Comparison of ENCODE assay signal across 31 cellular contexts in the genomic region with DNA sequence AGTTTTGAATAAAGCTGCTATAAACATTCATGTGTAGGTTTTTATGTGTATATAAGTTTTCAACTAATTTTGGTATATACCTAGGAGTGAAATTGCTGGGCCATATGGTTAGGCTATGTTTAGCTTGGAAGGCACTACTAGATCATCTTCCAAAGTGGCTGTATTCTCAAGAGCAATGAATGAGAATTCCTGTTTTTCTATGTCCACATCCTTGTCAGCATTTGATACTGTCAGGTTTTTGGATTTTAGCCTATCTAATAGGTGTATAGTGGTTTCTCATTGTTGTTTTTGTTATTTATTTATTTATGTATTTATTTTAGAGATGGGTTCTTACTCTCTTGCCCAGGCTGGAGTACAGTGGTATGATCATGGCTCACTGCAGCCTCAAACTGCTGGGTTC. TPM values are rescaled to one million over a fixed set of nuclear protein-coding genes. Genes with fewer than 3 reads are reported as not detected.
DNase-seq lines count a peak whose midpoint lies in the region; ATAC-seq, FAIRE-seq and TF ChIP-seq lines count a peak whose summit lies in the region.
"Had no signal": no experiment of that assay in that cellular context is flagged by ENCODE, and none has a peak within 500 bp of the region (broad histone marks: within the 10 kb centered on the region; RNA-seq: fewer than 3 reads in every experiment).

No MANE protein-coding gene starts in this region.

- DNase-seq in HepG2 (ENCODE audit: low spot score) (no peak), right lobe of liver (no peak), K562 (ENCODE audit: extremely low read depth in 1 of 4, low spot score in 3 of 4) (no peak), spleen (no peak)
- DNase-seq: 8988T; ACHN; AML-193; BE2C; C1 segment of cervical spinal cord; Caco-2; Calu3; CD4-positive, alpha-beta memory T cell; CD4-positive, alpha-beta T cell; CD4-positive, CD25-positive, alpha-beta regulatory T cell; CD8-positive, alpha-beta memory T cell; CD8-positive, alpha-beta T cell; COR-L47; DMS 273 treated with DMSO at 0.1 percent for 48 hours; DMS153; DMS53; DMS79; DMS79 treated with DMSO at 0.1 percent for 48 hours; DND-41; EL had no signal

- H3K9ac ChIP-seq in HepG2 (ENCODE audit: insufficient read depth, low read depth, low read length) (no peak overlapping the region), K562 (ENCODE audit: insufficient read depth in 1 of 2, low read depth in 2 of 2, low read length in 2 of 2) (no peak overlapping the region)
- H3K9ac ChIP-seq: BLaER1; BLaER1 treated with 17β-estradiol and CSF1 and Interleukin-3, amounts not matched to agents 10 nM and 100 nM had no signal

- TF ChIP-seq POLR2A in HepG2 (IDR thresholded peaks at IDR 0.05; ENCODE audit: insufficient read depth in 1 of 2, low read depth in 2 of 2, low read length in 2 of 2) (no peak), right lobe of liver (IDR thresholded peaks at IDR 0.05) (no peak), K562 (conservative IDR thresholded peaks at IDR 0.05) (no peak), spleen (IDR thresholded peaks at IDR 0.05) (no peak)

- H3K4me2 ChIP-seq in HepG2 (ENCODE audit: low read depth, low read length) = no peak overlapping the region
- H3K4me2 ChIP-seq in K562 (ENCODE audit: insufficient read depth, low read length) = no peak overlapping the region
- H3K4me2 ChIP-seq: A549; BLaER1; BLaER1 treated with 17β-estradiol and CSF1 and Interleukin-3, amounts not matched to agents 10 nM and 100 nM had no signal

- no peak overlapping the region for H2AFZ ChIP-seq in HepG2 (ENCODE audit: low read length)
- H2AFZ ChIP-seq in K562 (ENCODE audit: low read depth, low read length) = no peak overlapping the region

- intact Hi-C loops in HepG2 (cut with micrococcal nuclease; ENCODE audit: unreplicated experiment) = no loop called here
- intact Hi-C loops in right lobe of liver (cut with DNase I) = no loop called here
- intact Hi-C loops in K562 (cut with micrococcal nuclease) = no loop called here
- intact Hi-C loops in spleen (cut with DNase I; ENCODE audit: low total_unique reads) = no loop called here

- in situ Hi-C loops in HepG2 (cut with HindIII; ENCODE audit: extremely low pct_ligation_motif_present, low pct_unique_long_range_greater_than_20kb) = no loop called here
- in situ Hi-C loops in K562 (cut with MboI) = no loop called here

- no peak for TF ChIP-seq EP300 in HepG2 (IDR thresholded peaks at IDR 0.05; ENCODE audit: low read depth in 2 of 2, low read length in 2 of 2)
- TF ChIP-seq EP300 in HepG2 (CRISPR knock-in tag; IDR thresholded peaks at IDR 0.05; ENCODE audit: borderline replicate concordance) = no peak
- TF ChIP-seq EP300 in K562 (IDR thresholded peaks at IDR 0.05; ENCODE audit: low read length) = no peak

- CTCF ChIA-PET in HepG2 (lab: Yijun Ruan, JAX; ENCODE audit: low intra/inter-chr PET ratio, low total read pairs) (no interaction called here), K562 (lab: Yijun Ruan, JAX; ENCODE audit: low intra/inter-chr PET ratio) (interaction anchor here (1.1 kb wide), 1 partner anchor 350 kb away, joined by 4 read pairs; no protein-coding TSS in a partner anchor)

- TF ChIP-seq CTCF in HepG2 (CRISPR knock-in tag; IDR thresholded peaks at IDR 0.05) (no peak), right lobe of liver (IDR thresholded peaks at IDR 0.05) (no peak), K562 (IDR thresholded peaks at IDR 0.05 in 2 of 3, conservative IDR thresholded peaks at IDR 0.05 in 1 of 3; ENCODE audit: insufficient read depth in 2 of 3, low read depth in 1 of 3, low read length in 3 of 3) (no peak), spleen (IDR thresholded peaks at IDR 0.05 in 8 of 11, conservative IDR thresholded peaks at IDR 0.05 in 3 of 11) (no peak)

- no peak overlapping the region for H3K27ac ChIP-seq in HepG2 (ENCODE audit: extremely low read length, insufficient read depth, low read length)
- no peak overlapping the region for H3K27ac ChIP-seq in right lobe of liver
- no peak overlapping the region for H3K27ac ChIP-seq in K562 (ENCODE audit: extremely low read depth, low read depth, low read length)
- H3K27ac ChIP-seq in spleen = no peak overlapping the region
- H3K27ac ChIP-seq: 22Rv1; A549; BLaER1; BLaER1 treated with 17β-estradiol and CSF1 and Interleukin-3, amounts not matched to agents 10 nM and 100 nM; C4-2B had no signal

- no peaks in the 10 kb centered on the region for H3K9me1 ChIP-seq in K562 (ENCODE audit: control insufficient read depth, insufficient read depth, low read length)

- H3K4me1 ChIP-seq in HepG2 (ENCODE audit: insufficient read depth, low read length) (no peaks in the 10 kb centered on the region), right lobe of liver (no peaks in the 10 kb centered on the region), K562 (replicated peaks in 1 of 2; ENCODE audit: control insufficient read depth in 2 of 2, insufficient read depth in 2 of 2, low read length in 2 of 2) (no peaks in the 10 kb centered on the region), spleen (no peaks in the 10 kb centered on the region)
- H3K4me1 ChIP-seq: A549; BE2C; BLaER1; BLaER1 treated with 17β-estradiol and CSF1 and Interleukin-3, amounts not matched to agents 10 nM and 100 nM; Caco-2 had no signal

- H3K4me3 ChIP-seq in HepG2 (replicated peaks in 1 of 3; ENCODE audit: insufficient read depth in 1 of 3, low read depth in 2 of 3, low read length in 3 of 3) (no peak overlapping the region), right lobe of liver (no peak overlapping the region), K562 (no peak overlapping the region), spleen (no peak overlapping the region)
- H3K4me3 ChIP-seq: A549; BLaER1; BLaER1 treated with 17β-estradiol and CSF1 and Interleukin-3, amounts not matched to agents 10 nM and 100 nM had no signal

- H3K36me3 ChIP-seq in HepG2 (replicated peaks in 1 of 2; ENCODE audit: control insufficient read depth in 1 of 2, insufficient read depth in 2 of 2, low read length in 2 of 2) (no peaks in the 10 kb centered on the region), right lobe of liver (no peaks in the 10 kb centered on the region), K562 (ENCODE audit: control insufficient read depth, insufficient read depth, low read length) (no peaks in the 10 kb centered on the region), spleen (no peaks in the 10 kb centered on the region)
- H3K36me3 ChIP-seq: BE2C, BLaER1 had no signal

- H3K79me2 ChIP-seq in HepG2 (ENCODE audit: insufficient read depth, low read length) (no peaks in the 10 kb centered on the region), K562 (ENCODE audit: control insufficient read depth, insufficient read depth, low read length) (no peaks in the 10 kb centered on the region)

- POLR2A ChIA-PET in HepG2 (lab: Yijun Ruan, JAX) (no interaction called here), K562 (lab: Yijun Ruan, JAX) (interaction anchor here (0.6 to 1.7 kb wide), 2 partner anchors 13 to 16 kb away, joined by 3 to 6 read pairs; no protein-coding TSS in a partner anchor)

- ATAC-seq in HepG2 (no peak), right lobe of liver (no peak), K562 (no peak)
- ATAC-seq: A549; CD8-positive, alpha-beta T cell had no signal

- TF ChIP-seq RAD21 in HepG2 (CRISPR knock-in tag; IDR thresholded peaks at IDR 0.05) (no peak), K562 (CRISPR knock-in tag; conservative IDR thresholded peaks at IDR 0.05 in 1 of 2, IDR thresholded peaks at IDR 0.05 in 1 of 2) (no peak)

- no peaks in the 10 kb centered on the region for H3K27me3 ChIP-seq in HepG2 (ENCODE audit: control insufficient read depth in 1 of 2, insufficient read depth in 2 of 2, low read length in 2 of 2)
- no peaks in the 10 kb centered on the region for H3K27me3 ChIP-seq in right lobe of liver
- H3K27me3 ChIP-seq in K562 (ENCODE audit: control insufficient read depth in 2 of 2, insufficient read depth in 2 of 2, low read length in 2 of 2) = peaks cover 0 to 5% of the 10 kb centered on the region in 2 experiments; a peak in 2 of 5 replicates
- no peaks in the 10 kb centered on the region for H3K27me3 ChIP-seq in spleen (replicated peaks in 1 of 7)
- H3K27me3 ChIP-seq: BE2C; BLaER1; BLaER1 treated with 17β-estradiol and CSF1 and Interleukin-3, amounts not matched to agents 10 nM and 100 nM had no signal

- no peaks in the 10 kb centered on the region for H4K20me1 ChIP-seq in HepG2 (ENCODE audit: insufficient read depth, low read length)
- no peaks in the 10 kb centered on the region for H4K20me1 ChIP-seq in K562 (replicated peaks; ENCODE audit: control insufficient read depth, insufficient read depth, low read length)
- H4K20me1 ChIP-seq: BLaER1; BLaER1 treated with 17β-estradiol and CSF1 and Interleukin-3, amounts not matched to agents 10 nM and 100 nM had no signal

- H3K9me3 ChIP-seq in HepG2 (ENCODE audit: low read length) = peaks cover 24% of the 10 kb centered on the region
- no peaks in the 10 kb centered on the region for H3K9me3 ChIP-seq in right lobe of liver
- H3K9me3 ChIP-seq in K562 (replicated peaks; ENCODE audit: control insufficient read depth, insufficient read depth, low read depth, low read length) = peaks cover 26% of the 10 kb centered on the region
- peaks cover 4 to 72% (median 63%) of the 10 kb centered on the region in 8 donors for H3K9me3 ChIP-seq in spleen

- BruUV-seq in HepG2 (replicated peaks; lab: Mats Ljungman, UMichigan) (no TSS peak), K562 (replicated peaks; lab: Mats Ljungman, UMichigan) (no TSS peak)

- no peak for FAIRE-seq in HepG2 (lab: Jason Lieb, UNC)
- no peak for FAIRE-seq in K562 (lab: Jason Lieb, UNC)
- FAIRE-seq: A204.1, A549, D721Med had no signal

RNA-seq across cellular contexts. Expression of a gene that starts 26.3 kb away (rescaled TPM):
- total RNA-seq in HepG2 (2016; rRNA removed; fragmentation: Illumina TruSeq; extraction: Trizol) = 7.1 and 8.1 TPM in 2 replicates
- total RNA-seq in HepG2 (2016; cell fraction: cytosol; rRNA removed; fragmentation: Illumina TruSeq; extraction: Trizol; ENCODE audit: low read depth) = 3.7 and 4.0 TPM in 2 replicates
- total RNA-seq in HepG2 (2016; cell fraction: insoluble cytoplasmic fraction; rRNA removed; fragmentation: Illumina TruSeq; extraction: Trizol) = 6.0 and 8.1 TPM in 2 replicates
- 3.6 and 3.8 TPM in 2 replicates for total RNA-seq in HepG2 (2016; cell fraction: membrane; rRNA removed; fragmentation: Illumina TruSeq; extraction: Trizol)
- 11.6 and 12.0 TPM in 2 replicates for total RNA-seq in HepG2 (2016; cell fraction: nucleus; rRNA removed; fragmentation: Illumina TruSeq; extraction: Trizol)
- 10.9 and 13.5 TPM in 2 replicates for polyA plus RNA-seq in HepG2 (2011; rRNA removed)
- 7.2 and 8.1 TPM in 2 replicates for polyA plus RNA-seq in HepG2 (2011; cell fraction: cytosol; rRNA removed)
- 25.5 and 30.8 TPM in 2 replicates for polyA plus RNA-seq in HepG2 (2011; cell fraction: nucleus; rRNA removed)
- polyA plus RNA-seq in HepG2 (2012) = 3.0 and 5.3 TPM in 2 replicates
- polyA plus RNA-seq in HepG2 (2016; cell fraction: cytosol; fragmentation: Illumina TruSeq; extraction: Trizol; ENCODE audit: low read depth) = 0.87 and 1.2 TPM in 2 replicates
- polyA plus RNA-seq in HepG2 (2016; cell fraction: insoluble cytoplasmic fraction; fragmentation: Illumina TruSeq; extraction: Trizol; ENCODE audit: low read depth) = 4.8 and 5.4 TPM in 2 replicates
- 1.8 and 2.4 TPM in 2 replicates for polyA plus RNA-seq in HepG2 (2016; cell fraction: membrane; fragmentation: Illumina TruSeq; extraction: Trizol; ENCODE audit: low read depth)
- 19.5 and 23.8 TPM in 2 replicates for polyA plus RNA-seq in HepG2 (2016; cell fraction: nucleus; fragmentation: Illumina TruSeq; extraction: Trizol; ENCODE audit: insufficient read depth, low read depth)
- 19.6 and 28.2 TPM in 2 replicates for polyA minus RNA-seq in HepG2 (2011; rRNA and poly(A)+ RNA removed; ENCODE audit: low replicate concordance)
- 4.6 and 8.8 TPM in 2 replicates for polyA minus RNA-seq in HepG2 (2011; cell fraction: cytosol; rRNA and poly(A)+ RNA removed)
- 14.7 and 18.9 TPM in 2 replicates for polyA minus RNA-seq in HepG2 (2011; cell fraction: nucleus; rRNA and poly(A)+ RNA removed)
- 1 to 10 TPM; 3.5 to 6.6 (median 5.7) TPM for total RNA-seq in right lobe of liver
- total RNA-seq in K562 (2011; cell fraction: chromatin; rRNA removed; ENCODE audit: low replicate concordance) = 78.7 and 79.9 TPM in 2 replicates
- 32.0 and 34.7 TPM in 2 replicates for total RNA-seq in K562 (2011; cell fraction: nucleolus; rRNA removed)
- 23.7 and 38.1 TPM in 2 replicates for total RNA-seq in K562 (2011; cell fraction: nucleoplasm; rRNA removed)
- total RNA-seq in K562 (2014; rRNA removed) = 4.3 and 5.4 TPM in 2 replicates
- total RNA-seq in K562 (2014; rRNA removed; fragmentation: Illumina TruSeq; extraction: Trizol) = 4.2 and 4.6 TPM in 2 replicates
- total RNA-seq in K562 (2015; rRNA removed; fragmentation: Illumina TruSeq; extraction: Trizol) = 3.6 and 4.5 TPM in 2 replicates
- 8.5 and 8.8 TPM in 2 replicates for total RNA-seq in K562 (2021)
- 11.7 and 17.0 TPM in 2 replicates for polyA plus RNA-seq in K562 (2011; rRNA removed)
- polyA plus RNA-seq in K562 (2011; cell fraction: cytosol; rRNA removed) = 10.3 and 14.5 TPM in 2 replicates
- polyA plus RNA-seq in K562 (2011; cell fraction: nucleus; rRNA removed) = 41.1 and 49.0 TPM in 2 replicates
- polyA plus RNA-seq in K562 (2012) = 5.7 and 18.7 TPM in 2 replicates
- 4.3 and 5.0 TPM in 2 replicates for polyA plus RNA-seq in K562 (2014; fragmentation: Illumina TruSeq; extraction: Trizol)
- 1 to 10 TPM; 1.1 to 2.1 TPM for polyA plus RNA-seq in K562 (2014; fragmentation: Nextera tagmentation; extraction: Ambion mirVana)
- 5.8 and 8.8 TPM in 2 replicates for polyA plus RNA-seq in K562 (2014; rRNA removed)
- 25.0 and 27.6 TPM in 2 replicates for polyA minus RNA-seq in K562 (2011; rRNA and poly(A)+ RNA removed)
- 12.9 and 15.0 TPM in 2 replicates for polyA minus RNA-seq in K562 (2011; cell fraction: cytosol; rRNA and poly(A)+ RNA removed)
- polyA minus RNA-seq in K562 (2011; cell fraction: nucleus; rRNA and poly(A)+ RNA removed) = 18.0 and 35.4 TPM in 2 replicates
- total RNA-seq in spleen = 10 to 100 TPM in 1 of 7 donors, 1 to 10 TPM in 6; 4.4 to 12.4 (median 6.4) TPM
- polyA plus RNA-seq in spleen = 1 to 10 TPM; 1.0 to 3.5 (median 2.0) TPM
- polyA plus RNA-seq: CD4-positive, alpha-beta memory T cell had no signal
